Comparison of ENCODE assay signal across 10 cellular contexts in genomic region chr17:67435122-67435521, GRCh38. TPM values are rescaled to one million over a fixed set of nuclear protein-coding genes. Genes with fewer than 3 reads are reported as not detected.
A peak's percentile ranks its signal among the peaks of the same experiment; 100 is the strongest.
DNase-seq lines count a peak whose midpoint lies in the region; ATAC-seq, FAIRE-seq and TF ChIP-seq lines count a peak whose summit lies in the region.
"Had no signal": no experiment of that assay in that cellular context is flagged by ENCODE, and none has a peak within 500 bp of the region (broad histone marks: within the 10 kb centered on the region; RNA-seq: fewer than 3 reads in every experiment).

No MANE protein-coding gene starts in this region.

- no peaks in the 10 kb centered on the region for H3K9me3 ChIP-seq in CD8-positive, alpha-beta T cell (ENCODE audit: low read length)
- no peaks in the 10 kb centered on the region for H3K9me3 ChIP-seq in naive thymus-derived CD4-positive, alpha-beta T cell (ENCODE audit: control insufficient read depth in 2 of 3, low read length in 3 of 3)
- H3K9me3 ChIP-seq in aorta (ENCODE audit: control insufficient read depth, low read length) = no peaks in the 10 kb centered on the region

- POLR2A ChIA-PET in CD8-positive, alpha-beta T cell (lab: Charles Lee) = interaction anchor here (0.6 to 5.7 kb wide), 10 partner anchors 10 to 56 kb away, joined by 3 to 34 read pairs (median 6); partner anchors contain the start of gene PITPNC1
- POLR2A ChIA-PET in naive thymus-derived CD4-positive, alpha-beta T cell (lab: Charles Lee) = interaction anchor here (0.9 to 16.2 kb wide), 9 partner anchors 13 to 57 kb away, joined by 3 to 335 read pairs (median 14); partner anchors contain the start of gene PITPNC1

- H3K4me1 ChIP-seq in CD8-positive, alpha-beta T cell (ENCODE audit: insufficient read depth, low read length) = peaks cover 84% of the 10 kb centered on the region
- H3K4me1 ChIP-seq in naive thymus-derived CD4-positive, alpha-beta T cell (ENCODE audit: control insufficient read depth in 2 of 2, insufficient read depth in 2 of 2, low read length in 2 of 2) = peaks cover 67 to 81% of the 10 kb centered on the region in 2 donors
- H3K4me1 ChIP-seq in aorta (ENCODE audit: control insufficient read depth in 1 of 2, insufficient read depth in 2 of 2, low read length in 2 of 2) = no peaks in the 10 kb centered on the region

- no peak for TF ChIP-seq CTCF in CD8-positive, alpha-beta T cell (IDR thresholded peaks at IDR 0.05)

- FAIRE-seq in GM12892 (lab: Jason Lieb, UNC) (no peak), frontal cortex (lab: Jason Lieb, UNC) (no peak)

- no peaks in the 10 kb centered on the region for H3K27me3 ChIP-seq in CD8-positive, alpha-beta T cell (ENCODE audit: insufficient read depth, low read length)
- H3K27me3 ChIP-seq in naive thymus-derived CD4-positive, alpha-beta T cell (ENCODE audit: control insufficient read depth in 2 of 2, insufficient read depth in 2 of 2, low read length in 2 of 2) = no peaks in the 10 kb centered on the region
- H3K27me3 ChIP-seq in aorta (ENCODE audit: control insufficient read depth in 1 of 2, insufficient read depth in 2 of 2, low read length in 1 of 2) = no peaks in the 10 kb centered on the region

- no peaks in the 10 kb centered on the region for H3K27me3 Mint-ChIP-seq in CD8-positive, alpha-beta T cell (ENCODE audit: low read depth)
- peaks cover 2% of the 10 kb centered on the region for H3K27me3 Mint-ChIP-seq in T-helper 2 cell treated with Interferon-gamma antibody and Interleukin-4, amounts not matched to agents 5 μg/mL and 100 μg/mL, for 36 hours (ENCODE audit: low read depth)
- H3K27me3 Mint-ChIP-seq in activated naive CD8-positive, alpha-beta T cell treated with anti-CD3 and anti-CD28 coated beads, Interleukin-2, amount 50 U/mL, for 24 hours = no peaks in the 10 kb centered on the region
- no peaks in the 10 kb centered on the region for H3K27me3 Mint-ChIP-seq in naive thymus-derived CD4-positive, alpha-beta T cell

- H3K4me3 ChIP-seq in CD8-positive, alpha-beta T cell (ENCODE audit: low read depth, low read length) = peak overlapping the region; percentile 28
- no peak overlapping the region for H3K4me3 ChIP-seq in naive thymus-derived CD4-positive, alpha-beta T cell (ENCODE audit: low read length)
- H3K4me3 ChIP-seq in aorta (ENCODE audit: low read length in 2 of 2) = no peak overlapping the region

- no peaks in the 10 kb centered on the region for H3K36me3 ChIP-seq in CD8-positive, alpha-beta T cell (ENCODE audit: insufficient read depth, low read length)
- H3K36me3 ChIP-seq in naive thymus-derived CD4-positive, alpha-beta T cell (ENCODE audit: control insufficient read depth in 2 of 3, insufficient read depth in 3 of 3, low read length in 3 of 3) = no peaks in the 10 kb centered on the region
- H3K36me3 ChIP-seq in aorta (ENCODE audit: control insufficient read depth in 1 of 2, insufficient read depth in 2 of 2, low read length in 1 of 2) = no peaks in the 10 kb centered on the region

- peak overlapping the region; percentile 98 for H3K27ac Mint-ChIP-seq in CD8-positive, alpha-beta T cell
- H3K27ac Mint-ChIP-seq in T-helper 2 cell treated with Interferon-gamma antibody and Interleukin-4, amounts not matched to agents 5 μg/mL and 100 μg/mL, for 36 hours = peak overlapping the region; percentile 89
- peak overlapping the region; percentile 82 for H3K27ac Mint-ChIP-seq in activated naive CD8-positive, alpha-beta T cell treated with anti-CD3 and anti-CD28 coated beads, Interleukin-2, amount 50 U/mL, for 24 hours
- H3K27ac Mint-ChIP-seq in naive thymus-derived CD4-positive, alpha-beta T cell = peak overlapping the region; percentile 94 to 100 (median 97)
- H3K27ac Mint-ChIP-seq: brain had no signal

- TF ChIP-seq POLR2A in GM12892 (IDR thresholded peaks at IDR 0.05; ENCODE audit: low read depth, low read length) = no peak
- no peak for TF ChIP-seq POLR2A in erythroblast (IDR thresholded peaks at IDR 0.05; ENCODE audit: low read length)

- CTCF ChIA-PET in CD8-positive, alpha-beta T cell (lab: Charles Lee) = interaction anchor here (0.9 to 6.5 kb wide), 9 partner anchors 13 to 186 kb away, joined by 3 to 40 read pairs (median 3); no protein-coding TSS in a partner anchor
- CTCF ChIA-PET in naive thymus-derived CD4-positive, alpha-beta T cell (lab: Charles Lee) = interaction anchor here (0.6 to 2.8 kb wide), 6 partner anchors 40 to 62 kb away, joined by 3 to 19 read pairs (median 3); no protein-coding TSS in a partner anchor

- peaks cover 88% of the 10 kb centered on the region for H3K4me1 Mint-ChIP-seq in CD8-positive, alpha-beta T cell (ENCODE audit: low read depth)
- H3K4me1 Mint-ChIP-seq in T-helper 2 cell treated with Interferon-gamma antibody and Interleukin-4, amounts not matched to agents 5 μg/mL and 100 μg/mL, for 36 hours (ENCODE audit: low read depth) = peaks cover 65% of the 10 kb centered on the region
- H3K4me1 Mint-ChIP-seq in activated naive CD8-positive, alpha-beta T cell treated with anti-CD3 and anti-CD28 coated beads, Interleukin-2, amount 50 U/mL, for 24 hours = peaks cover 92% of the 10 kb centered on the region
- H3K4me1 Mint-ChIP-seq in naive thymus-derived CD4-positive, alpha-beta T cell = peaks cover 62 to 99% (median 87%) of the 10 kb centered on the region in 7 donors

- peak overlapping the region; percentile 72 for H3K27ac ChIP-seq in CD8-positive, alpha-beta T cell (ENCODE audit: low read depth, low read length)
- peak overlapping the region; percentile 93 for H3K27ac ChIP-seq in naive thymus-derived CD4-positive, alpha-beta T cell (ENCODE audit: low read depth, low read length)
- H3K27ac ChIP-seq in aorta (ENCODE audit: low read depth in 1 of 2, low read length in 2 of 2) = no peak overlapping the region

- ATAC-seq in CD8-positive, alpha-beta T cell = peak; percentile 48
- ATAC-seq in activated naive CD8-positive, alpha-beta T cell treated with anti-CD3 and anti-CD28 coated beads, Interleukin-2, amount 50 U/mL, for 24 hours = peak; percentile 56
- ATAC-seq in naive thymus-derived CD4-positive, alpha-beta T cell = peak; percentile 70
- ATAC-seq in aorta (ENCODE audit: low FRiP score) = no peak

- H3K4me3 Mint-ChIP-seq in CD8-positive, alpha-beta T cell = peak overlapping the region; percentile 66
- H3K4me3 Mint-ChIP-seq in T-helper 2 cell treated with Interferon-gamma antibody and Interleukin-4, amounts not matched to agents 5 μg/mL and 100 μg/mL, for 36 hours = peak overlapping the region; percentile 74
- peak overlapping the region; percentile 55 for H3K4me3 Mint-ChIP-seq in activated naive CD8-positive, alpha-beta T cell treated with anti-CD3 and anti-CD28 coated beads, Interleukin-2, amount 50 U/mL, for 24 hours
- H3K4me3 Mint-ChIP-seq in naive thymus-derived CD4-positive, alpha-beta T cell = peak overlapping the region; percentile 59 to 81 (median 76)
- H3K4me3 Mint-ChIP-seq: brain had no signal

- 87 to 94% methylated on average over 5 of the region's 5 CpGs for WGBS in aorta, 2 donors

- intact Hi-C loops in CD8-positive, alpha-beta T cell (cut with DNase I, micrococcal nuclease) = loop anchor here (2.0 to 5.0 kb wide), 2 partner anchors 18 to 33 kb away; no protein-coding TSS in a partner anchor
- intact Hi-C loops in naive thymus-derived CD4-positive, alpha-beta T cell (cut with micrococcal nuclease) = loop anchor here (1.0 to 2.0 kb wide), 4 partner anchors 13 to 56 kb away; no protein-coding TSS in a partner anchor
- intact Hi-C loops in aorta (cut with DNase I) = no loop called here

- peaks cover 13% of the 10 kb centered on the region for H3K36me3 Mint-ChIP-seq in CD8-positive, alpha-beta T cell
- peaks cover 16% of the 10 kb centered on the region for H3K36me3 Mint-ChIP-seq in T-helper 2 cell treated with Interferon-gamma antibody and Interleukin-4, amounts not matched to agents 5 μg/mL and 100 μg/mL, for 36 hours (ENCODE audit: low read depth)
- no peaks in the 10 kb centered on the region for H3K36me3 Mint-ChIP-seq in activated naive CD8-positive, alpha-beta T cell treated with anti-CD3 and anti-CD28 coated beads, Interleukin-2, amount 50 U/mL, for 24 hours (ENCODE audit: low read depth)
- H3K36me3 Mint-ChIP-seq in naive thymus-derived CD4-positive, alpha-beta T cell = peaks cover 0 to 16% (median 3%) of the 10 kb centered on the region in 5 donors

- peak; percentile 23 to 69 (median 55) for DNase-seq in CD8-positive, alpha-beta T cell
- DNase-seq in T-helper 2 cell treated with Interferon-gamma antibody and Interleukin-4, amounts not matched to agents 5 μg/mL and 100 μg/mL, for 36 hours (ENCODE audit: low spot score) = peak; percentile 55
- DNase-seq in activated naive CD8-positive, alpha-beta T cell treated with anti-CD3 and anti-CD28 coated beads, Interleukin-2, amount 50 U/mL, for 24 hours = peak; percentile 52
- DNase-seq in naive thymus-derived CD4-positive, alpha-beta T cell = peak in 8 of 9 donors; percentile 31 to 70 (median 58)
- DNase-seq in GM12892 (ENCODE audit: insufficient read length) (no peak), aorta (no peak), frontal cortex (ENCODE audit: low spot score in 2 of 2) (no peak), erythroblast (lab: John Stamatoyannopoulos, UW) (no peak)
- DNase-seq: DMS 273 treated with DMSO at 0.1 percent for 48 hours had no signal

- no peaks in the 10 kb centered on the region for H3K9me3 Mint-ChIP-seq in CD8-positive, alpha-beta T cell
- H3K9me3 Mint-ChIP-seq in T-helper 2 cell treated with Interferon-gamma antibody and Interleukin-4, amounts not matched to agents 5 μg/mL and 100 μg/mL, for 36 hours = no peaks in the 10 kb centered on the region
- no peaks in the 10 kb centered on the region for H3K9me3 Mint-ChIP-seq in activated naive CD8-positive, alpha-beta T cell treated with anti-CD3 and anti-CD28 coated beads, Interleukin-2, amount 50 U/mL, for 24 hours
- H3K9me3 Mint-ChIP-seq in naive thymus-derived CD4-positive, alpha-beta T cell = no peaks in the 10 kb centered on the region

RNA-seq across cellular contexts. Expression of gene PITPNC1, which starts 58.0 kb away (rescaled TPM):
- total RNA-seq in CD8-positive, alpha-beta T cell = 100 to 1,000 TPM; 110 to 111 TPM
- 100 to 1,000 TPM in 2 of 5 experiments, 10 to 100 TPM in 3; 53.1 to 108 (median 99.6) TPM for total RNA-seq in naive thymus-derived CD4-positive, alpha-beta T cell
- polyA plus RNA-seq in naive thymus-derived CD4-positive, alpha-beta T cell = 100 to 1,000 TPM; 117 to 148 TPM
- polyA plus RNA-seq in GM12892 (2012; ENCODE audit: missing spikeins) = 34.0 TPM
- total RNA-seq in aorta = 10 to 100 TPM; 28.7 to 29.6 TPM
- polyA plus RNA-seq in aorta = 1 to 10 TPM; 2.3 to 6.9 TPM
- 70.9 TPM for total RNA-seq in frontal cortex

Comparison
In these comparisons a context has a peak if more than half of its experiments do, and no peak if none do; other contexts are left out.
1. DNase-seq: peak in CD8-positive, alpha-beta T cell (7 of 7), T-helper 2 cell treated with Interferon-gamma antibody and Interleukin-4, amounts not matched to agents 5 μg/mL and 100 μg/mL, for 36 hours (single experiment), activated naive CD8-positive, alpha-beta T cell treated with anti-CD3 and anti-CD28 coated beads, Interleukin-2, amount 50 U/mL, for 24 hours (single experiment) and naive thymus-derived CD4-positive, alpha-beta T cell (8 of 9); none in GM12892 (single experiment), aorta (0 of 2), frontal cortex (0 of 2) and erythroblast (0 of 2).
2. H3K27ac ChIP-seq: peak in CD8-positive, alpha-beta T cell (single experiment) and naive thymus-derived CD4-positive, alpha-beta T cell (single experiment); none in aorta (0 of 2).
3. intact Hi-C loops: an anchor here in CD8-positive, alpha-beta T cell (2.0 to 5.0 kb wide) and naive thymus-derived CD4-positive, alpha-beta T cell (1.0 to 2.0 kb wide); none called in aorta.
4. Peak in every context shown above with its lines, with median percentiles within 50 percentile points of each other: H3K27ac Mint-ChIP-seq and H3K4me3 Mint-ChIP-seq.